In the genomic region with DNA sequence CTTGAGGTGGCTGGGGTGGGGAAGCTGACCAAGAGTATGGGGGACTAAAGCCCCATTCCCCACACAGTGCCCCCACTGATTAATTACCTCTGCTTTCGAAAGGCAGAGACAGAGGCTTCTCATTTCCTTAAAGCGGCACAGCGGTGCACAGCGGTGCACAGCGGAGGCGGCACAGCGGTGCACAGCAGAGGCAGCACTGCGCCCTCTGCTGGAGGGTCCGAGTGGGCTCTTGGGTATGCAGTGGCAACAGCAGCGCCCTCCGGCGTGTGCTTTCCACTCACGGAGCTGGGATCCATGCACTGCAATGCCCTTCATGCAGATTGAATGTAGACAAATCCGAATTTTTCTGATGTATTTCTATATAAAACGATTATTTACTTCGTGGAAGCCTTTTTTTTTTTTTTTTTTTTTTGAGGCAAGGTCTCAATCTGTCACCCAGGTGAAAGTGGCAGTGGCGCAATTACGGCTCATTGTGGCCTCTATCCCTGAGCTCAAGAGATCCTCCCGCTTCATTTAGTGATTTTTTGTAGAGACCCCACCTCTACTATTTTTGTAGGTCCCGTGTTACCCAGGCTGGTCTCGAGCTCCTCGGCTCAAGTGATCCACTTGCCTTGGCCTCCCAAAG, we compare ENCODE assay signal across 8 cellular contexts. TPM values are rescaled to one million over a fixed set of nuclear protein-coding genes. Genes with fewer than 3 reads are reported as not detected.
DNase-seq lines count a peak whose midpoint lies in the region; ATAC-seq and TF ChIP-seq lines count a peak whose summit lies in the region.

No MANE protein-coding gene starts in this region.

- H3K27ac Mint-ChIP-seq in effector memory CD8-positive, alpha-beta T cell: no peak overlapping the region
- no peak overlapping the region for H3K27ac Mint-ChIP-seq in natural killer cell treated with Interleukin-12 subunit alpha and Interleukin-12 subunit beta and Interleukin-15 and Interleukin-18, amount 100 ng/mL, for 72 hours
- no peak overlapping the region for H3K27ac Mint-ChIP-seq in type B pancreatic cell

- POLR2A ChIA-PET in RWPE1 (lab: Yijun Ruan, JAX; ENCODE audit: low non-redundant PET): no interaction called here

- peak; percentile 99 for ATAC-seq in GM21717 (IDR thresholded peaks at IDR 0.05; ENCODE audit: unreplicated experiment)
- ATAC-seq in effector memory CD8-positive, alpha-beta T cell (replicated peaks): peak; percentile 100
- peak; percentile 92 to 94 for ATAC-seq in natural killer cell treated with Interleukin-12 subunit alpha and Interleukin-12 subunit beta and Interleukin-15 and Interleukin-18, amount 100 ng/mL, for 72 hours

- H3K36me3 Mint-ChIP-seq in effector memory CD8-positive, alpha-beta T cell (ENCODE audit: insufficient read depth): no peaks in the 10 kb centered on the region
- no peaks in the 10 kb centered on the region for H3K36me3 Mint-ChIP-seq in natural killer cell treated with Interleukin-12 subunit alpha and Interleukin-12 subunit beta and Interleukin-15 and Interleukin-18, amount 100 ng/mL, for 72 hours
- H3K36me3 Mint-ChIP-seq in type B pancreatic cell: no peaks in the 10 kb centered on the region

- H3K9me3 Mint-ChIP-seq in effector memory CD8-positive, alpha-beta T cell: no peaks in the 10 kb centered on the region
- no peaks in the 10 kb centered on the region for H3K9me3 Mint-ChIP-seq in natural killer cell treated with Interleukin-12 subunit alpha and Interleukin-12 subunit beta and Interleukin-15 and Interleukin-18, amount 100 ng/mL, for 72 hours
- H3K9me3 Mint-ChIP-seq in type B pancreatic cell: no peaks in the 10 kb centered on the region

- H3K4me3 Mint-ChIP-seq in effector memory CD8-positive, alpha-beta T cell: peak overlapping the region in 1 of 2 donors; percentile 43
- no peak overlapping the region for H3K4me3 Mint-ChIP-seq in natural killer cell treated with Interleukin-12 subunit alpha and Interleukin-12 subunit beta and Interleukin-15 and Interleukin-18, amount 100 ng/mL, for 72 hours
- H3K4me3 Mint-ChIP-seq in type B pancreatic cell: no peak overlapping the region

- H3K4me1 Mint-ChIP-seq in effector memory CD8-positive, alpha-beta T cell (ENCODE audit: low read depth in 2 of 2): peaks cover 6 to 7% of the 10 kb centered on the region in 2 donors
- peaks cover 0 to 4% of the 10 kb centered on the region in 2 donors for H3K4me1 Mint-ChIP-seq in natural killer cell treated with Interleukin-12 subunit alpha and Interleukin-12 subunit beta and Interleukin-15 and Interleukin-18, amount 100 ng/mL, for 72 hours (ENCODE audit: low read depth in 2 of 2)
- H3K4me1 Mint-ChIP-seq in type B pancreatic cell (ENCODE audit: unreplicated experiment): no peaks in the 10 kb centered on the region

- H3K27me3 Mint-ChIP-seq in effector memory CD8-positive, alpha-beta T cell: peaks cover 21 to 25% of the 10 kb centered on the region in 2 donors
- peaks cover 23 to 38% of the 10 kb centered on the region in 2 donors for H3K27me3 Mint-ChIP-seq in natural killer cell treated with Interleukin-12 subunit alpha and Interleukin-12 subunit beta and Interleukin-15 and Interleukin-18, amount 100 ng/mL, for 72 hours
- H3K27me3 Mint-ChIP-seq in type B pancreatic cell: peaks cover 20% of the 10 kb centered on the region

- CTCF ChIA-PET in RWPE1 (lab: Yijun Ruan, JAX): interaction anchor here (0.7 to 0.9 kb wide), 2 partner anchors 20 to 70 kb away, joined by 4 to 7 read pairs; no protein-coding TSS in a partner anchor

- peak; percentile 78 for TF ChIP-seq CTCF in type B pancreatic cell (conservative IDR thresholded peaks at IDR 0.05)
- TF ChIP-seq CTCF in RWPE1 (conservative IDR thresholded peaks at IDR 0.05; ENCODE audit: low read depth): no peak

- H3K27ac ChIP-seq in RWPE1: no peak overlapping the region

- DNase-seq in GM03348 (ENCODE audit: low spot score): peak; percentile 44
- DNase-seq in KG1 (lab: John Stamatoyannopoulos, UW): peak; percentile 60
- DNase-seq in activated CD4-positive, alpha-beta T cell treated with anti-CD3 and anti-CD28 coated beads, Interleukin-2, amount 50 U/mL, for 4 hours: peak; percentile 60 to 65
- DNase-seq in effector memory CD8-positive, alpha-beta T cell: peak; percentile 48 to 56 (median 53)
- DNase-seq in natural killer cell treated with Interleukin-12 subunit alpha and Interleukin-12 subunit beta and Interleukin-15 and Interleukin-18, amount 100 ng/mL, for 72 hours (ENCODE audit: low spot score): no peak
- DNase-seq in type B pancreatic cell (ENCODE audit: extremely low spot score, unreplicated experiment): no peak
- no peak for DNase-seq in RWPE1 (ENCODE audit: low spot score)

RNA-seq across cellular contexts. Expression of gene PRPS2, which starts 19.7 kb away (rescaled TPM):
- 10 to 100 TPM; 52.3 to 70.2 TPM for total RNA-seq in natural killer cell treated with Interleukin-12 subunit alpha and Interleukin-12 subunit beta and Interleukin-15 and Interleukin-18, amount 100 ng/mL, for 72 hours
- total RNA-seq in type B pancreatic cell (ENCODE audit: low replicate concordance): 44.0 and 51.7 TPM in 2 replicates

Comparison
In these comparisons a context has a peak if more than half of its experiments do, and no peak if none do; other contexts are left out.
1. DNase-seq: peak in GM03348 (single experiment), KG1 (single experiment), activated CD4-positive, alpha-beta T cell treated with anti-CD3 and anti-CD28 coated beads, Interleukin-2, amount 50 U/mL, for 4 hours (2 of 2) and effector memory CD8-positive, alpha-beta T cell (3 of 3); none in natural killer cell treated with Interleukin-12 subunit alpha and Interleukin-12 subunit beta and Interleukin-15 and Interleukin-18, amount 100 ng/mL, for 72 hours (single experiment), type B pancreatic cell (single experiment) and RWPE1 (single experiment).
2. Peak in every context shown above with its lines, with median percentiles within 50 percentile points of each other: ATAC-seq.